Comparison of ENCODE assay signal across 9 cellular contexts in the genomic region with DNA sequence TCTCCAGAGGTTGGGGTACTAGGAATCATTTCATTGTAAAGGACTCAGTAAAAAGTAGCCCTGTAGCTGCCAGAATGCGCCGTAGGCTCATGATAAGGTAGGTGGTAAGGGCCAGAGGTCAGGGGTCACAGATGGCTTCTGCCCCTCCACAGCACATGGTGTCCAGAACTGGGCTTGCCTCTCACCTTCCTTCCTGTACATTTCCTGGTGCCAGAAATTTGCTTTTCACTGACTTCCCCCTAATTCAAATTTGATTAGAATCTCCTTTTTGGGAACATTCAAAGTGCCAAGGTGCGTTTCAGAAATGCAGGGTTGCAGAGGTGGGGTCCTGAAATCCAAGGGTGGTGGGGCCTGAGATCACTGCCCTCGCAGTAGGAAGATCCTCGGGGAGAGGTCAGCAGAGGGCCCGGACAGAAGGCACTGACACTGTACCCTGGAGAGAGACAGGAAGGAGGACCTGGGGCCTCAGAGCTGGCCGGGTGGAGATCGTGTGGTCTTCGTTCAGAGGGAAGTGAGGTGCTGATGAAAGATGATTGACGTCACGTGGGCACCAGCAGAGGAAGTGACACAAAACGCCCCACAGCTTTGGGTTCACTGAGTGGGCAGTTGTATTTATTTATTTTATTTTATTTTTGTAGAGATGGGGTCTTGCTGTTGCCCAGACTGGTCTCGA. TPM values are rescaled to one million over a fixed set of nuclear protein-coding genes. Genes with fewer than 3 reads are reported as not detected.
DNase-seq lines count a peak whose midpoint lies in the region; ATAC-seq and TF ChIP-seq lines count a peak whose summit lies in the region.
"Had no signal": no experiment of that assay in that cellular context is flagged by ENCODE, and none has a peak within 500 bp of the region (broad histone marks: within the 10 kb centered on the region; RNA-seq: fewer than 3 reads in every experiment).

No MANE protein-coding gene starts in this region.

- CTCF ChIA-PET in activated CD4-positive, alpha-beta T cell treated with anti-CD3 and anti-CD28 coated beads for 36 hours (lab: Charles Lee) = interaction anchor here (0.5 kb wide), 1 partner anchor 1085 kb away, joined by 3 read pairs; no protein-coding TSS in a partner anchor

- no peak for ATAC-seq in activated CD4-positive, alpha-beta T cell treated with anti-CD3 and anti-CD28 coated beads for 36 hours
- ATAC-seq in activated naive CD8-positive, alpha-beta T cell treated with anti-CD3 and anti-CD28 coated beads, Interleukin-2, amount 10 ng/mL, durations not matched to agents 7 days and 5 days (ENCODE audit: low read depth) = peak; percentile 11
- peak; percentile 5 for ATAC-seq in memory B cell (ENCODE audit: low read depth)

- in situ Hi-C loops in transverse colon (cut with MboI; ENCODE audit: low pct_ligation_motif_present in 1 of 4, low pct_unique_long_range_greater_than_20kb in 1 of 4, low sequenced_read_pairs in 3 of 4) = no loop called here
- in situ Hi-C loops in GM13976 (cut with MboI; ENCODE audit: low sequenced_read_pairs, unreplicated experiment) = no loop called here

- peak overlapping the region; percentile 72 for H3K27ac Mint-ChIP-seq in activated CD4-positive, alpha-beta T cell treated with anti-CD3 and anti-CD28 coated beads for 36 hours
- H3K27ac Mint-ChIP-seq in activated naive CD8-positive, alpha-beta T cell treated with anti-CD3 and anti-CD28 coated beads, Interleukin-2, amount 10 ng/mL, durations not matched to agents 7 days and 5 days = peak overlapping the region; percentile 97
- H3K27ac Mint-ChIP-seq in memory B cell = peak overlapping the region; percentile 2

- TF ChIP-seq EP300 in transverse colon (IDR thresholded peaks at IDR 0.05; ENCODE audit: low read depth) = no peak

- no peak for TF ChIP-seq CTCF in transverse colon (IDR thresholded peaks at IDR 0.05)
- no peak for TF ChIP-seq CTCF in GM13976 (IDR thresholded peaks at IDR 0.05; ENCODE audit: borderline replicate concordance, control extremely low read depth, extremely low read depth, insufficient read depth, missing control alignments)

- POLR2A ChIA-PET in activated CD4-positive, alpha-beta T cell treated with anti-CD3 and anti-CD28 coated beads for 36 hours (lab: Charles Lee) = no interaction called here
- POLR2A ChIA-PET in activated naive CD8-positive, alpha-beta T cell treated with anti-CD3 and anti-CD28 coated beads, Interleukin-2, amount 10 ng/mL, durations not matched to agents 7 days and 5 days (lab: Charles Lee) = interaction anchor here (0.6 to 1.5 kb wide), 3 partner anchors 9 to 146 kb away, joined by 4 read pairs; no protein-coding TSS in a partner anchor

- no peaks in the 10 kb centered on the region for H3K9me3 ChIP-seq in transverse colon

- H3K27me3 Mint-ChIP-seq in activated CD4-positive, alpha-beta T cell treated with anti-CD3 and anti-CD28 coated beads for 36 hours = no peaks in the 10 kb centered on the region
- no peaks in the 10 kb centered on the region for H3K27me3 Mint-ChIP-seq in activated naive CD8-positive, alpha-beta T cell treated with anti-CD3 and anti-CD28 coated beads, Interleukin-2, amount 10 ng/mL, durations not matched to agents 7 days and 5 days
- peaks cover 6% of the 10 kb centered on the region for H3K27me3 Mint-ChIP-seq in memory B cell

- H3K36me3 ChIP-seq in transverse colon = no peaks in the 10 kb centered on the region

- H3K4me1 Mint-ChIP-seq in activated CD4-positive, alpha-beta T cell treated with anti-CD3 and anti-CD28 coated beads for 36 hours = peaks cover 23% of the 10 kb centered on the region
- H3K4me1 Mint-ChIP-seq in activated naive CD8-positive, alpha-beta T cell treated with anti-CD3 and anti-CD28 coated beads, Interleukin-2, amount 10 ng/mL, durations not matched to agents 7 days and 5 days = peaks cover 20% of the 10 kb centered on the region
- peaks cover 14% of the 10 kb centered on the region for H3K4me1 Mint-ChIP-seq in memory B cell

- no peaks in the 10 kb centered on the region for H3K36me3 Mint-ChIP-seq in activated CD4-positive, alpha-beta T cell treated with anti-CD3 and anti-CD28 coated beads for 36 hours (ENCODE audit: low read depth)
- no peaks in the 10 kb centered on the region for H3K36me3 Mint-ChIP-seq in activated naive CD8-positive, alpha-beta T cell treated with anti-CD3 and anti-CD28 coated beads, Interleukin-2, amount 10 ng/mL, durations not matched to agents 7 days and 5 days
- no peaks in the 10 kb centered on the region for H3K36me3 Mint-ChIP-seq in memory B cell

- H3K9me3 Mint-ChIP-seq in activated CD4-positive, alpha-beta T cell treated with anti-CD3 and anti-CD28 coated beads for 36 hours (ENCODE audit: low read depth) = no peaks in the 10 kb centered on the region
- no peaks in the 10 kb centered on the region for H3K9me3 Mint-ChIP-seq in activated naive CD8-positive, alpha-beta T cell treated with anti-CD3 and anti-CD28 coated beads, Interleukin-2, amount 10 ng/mL, durations not matched to agents 7 days and 5 days
- peaks cover 4% of the 10 kb centered on the region for H3K9me3 Mint-ChIP-seq in memory B cell

- peak; percentile 46 for DNase-seq in activated CD4-positive, alpha-beta T cell treated with anti-CD3 and anti-CD28 coated beads for 36 hours
- DNase-seq in activated CD4-positive, alpha-beta T cell treated with anti-CD3 and anti-CD28 coated beads for 48 hours = no peak
- peak; percentile 52 for DNase-seq in activated naive CD8-positive, alpha-beta T cell treated with anti-CD3 and anti-CD28 coated beads, Interleukin-2, amount 10 ng/mL, durations not matched to agents 7 days and 5 days
- no peak for DNase-seq in memory B cell (ENCODE audit: low spot score in 2 of 2)
- no peak for DNase-seq in transverse colon
- no peak for DNase-seq in hippocampal formation (lab: John Stamatoyannopoulos, UW)
- no peak for DNase-seq in HuH-7 (ENCODE audit: low spot score)
- no peak for DNase-seq in GM13976 (ENCODE audit: low spot score)

- peaks cover 9 to 16% (median 13%) of the 10 kb centered on the region in 4 donors for H3K4me1 ChIP-seq in transverse colon

- WGBS in transverse colon (ENCODE audit: low coverage in 1 of 2), 2 donors = 76 to 80% methylated on average over 5 to 13 of the region's 13 CpGs

- peak; percentile 11 for TF ChIP-seq POLR2A in transverse colon (IDR thresholded peaks at IDR 0.05)

- peak overlapping the region; percentile 55 to 82 (median 60) for H3K27ac ChIP-seq in transverse colon
- H3K27ac ChIP-seq: KMS-11 had no signal

- no peak overlapping the region for H3K4me3 ChIP-seq in transverse colon

- peak overlapping the region; percentile 6 for H3K4me3 Mint-ChIP-seq in activated CD4-positive, alpha-beta T cell treated with anti-CD3 and anti-CD28 coated beads for 36 hours
- H3K4me3 Mint-ChIP-seq in activated naive CD8-positive, alpha-beta T cell treated with anti-CD3 and anti-CD28 coated beads, Interleukin-2, amount 10 ng/mL, durations not matched to agents 7 days and 5 days = peak overlapping the region; percentile 79
- no peak overlapping the region for H3K4me3 Mint-ChIP-seq in memory B cell

- intact Hi-C loops in activated CD4-positive, alpha-beta T cell treated with anti-CD3 and anti-CD28 coated beads for 36 hours (cut with DNase I, micrococcal nuclease) = loop anchor here in 1 of 2 experiments (10.0 kb wide), 1 partner anchor 759 kb away; no protein-coding TSS in a partner anchor
- intact Hi-C loops in transverse colon (cut with DNase I; ENCODE audit: low total_unique reads) = no loop called here

- H3K27me3 ChIP-seq in transverse colon = no peaks in the 10 kb centered on the region

RNA-seq across cellular contexts. Expression of gene METRNL, which starts 25.5 kb away (rescaled TPM):
- 10 to 100 TPM; 22.4 to 26.3 TPM for total RNA-seq in activated CD4-positive, alpha-beta T cell treated with anti-CD3 and anti-CD28 coated beads for 36 hours
- total RNA-seq in activated naive CD8-positive, alpha-beta T cell treated with anti-CD3 and anti-CD28 coated beads, Interleukin-2, amount 10 ng/mL, durations not matched to agents 7 days and 5 days = 10 to 100 TPM; 11.1 to 13.2 TPM
- 100 to 1,000 TPM in 2 of 4 donors, 10 to 100 TPM in 2; 46.8 to 325 (median 112) TPM for total RNA-seq in transverse colon

Comparison
In these comparisons a context has a peak if more than half of its experiments do, and no peak if none do; other contexts are left out.
1. DNase-seq: peak in activated CD4-positive, alpha-beta T cell treated with anti-CD3 and anti-CD28 coated beads for 36 hours (single experiment) and activated naive CD8-positive, alpha-beta T cell treated with anti-CD3 and anti-CD28 coated beads, Interleukin-2, amount 10 ng/mL, durations not matched to agents 7 days and 5 days (single experiment); none in activated CD4-positive, alpha-beta T cell treated with anti-CD3 and anti-CD28 coated beads for 48 hours (single experiment), memory B cell (0 of 2), transverse colon (single experiment), hippocampal formation (0 of 2), HuH-7 (single experiment) and GM13976 (single experiment).
2. H3K27ac Mint-ChIP-seq: peak in every context shown above with its lines; median percentile 97 in activated naive CD8-positive, alpha-beta T cell treated with anti-CD3 and anti-CD28 coated beads, Interleukin-2, amount 10 ng/mL, durations not matched to agents 7 days and 5 days; 72 in activated CD4-positive, alpha-beta T cell treated with anti-CD3 and anti-CD28 coated beads for 36 hours; 2 in memory B cell.